In the genomic region with DNA sequence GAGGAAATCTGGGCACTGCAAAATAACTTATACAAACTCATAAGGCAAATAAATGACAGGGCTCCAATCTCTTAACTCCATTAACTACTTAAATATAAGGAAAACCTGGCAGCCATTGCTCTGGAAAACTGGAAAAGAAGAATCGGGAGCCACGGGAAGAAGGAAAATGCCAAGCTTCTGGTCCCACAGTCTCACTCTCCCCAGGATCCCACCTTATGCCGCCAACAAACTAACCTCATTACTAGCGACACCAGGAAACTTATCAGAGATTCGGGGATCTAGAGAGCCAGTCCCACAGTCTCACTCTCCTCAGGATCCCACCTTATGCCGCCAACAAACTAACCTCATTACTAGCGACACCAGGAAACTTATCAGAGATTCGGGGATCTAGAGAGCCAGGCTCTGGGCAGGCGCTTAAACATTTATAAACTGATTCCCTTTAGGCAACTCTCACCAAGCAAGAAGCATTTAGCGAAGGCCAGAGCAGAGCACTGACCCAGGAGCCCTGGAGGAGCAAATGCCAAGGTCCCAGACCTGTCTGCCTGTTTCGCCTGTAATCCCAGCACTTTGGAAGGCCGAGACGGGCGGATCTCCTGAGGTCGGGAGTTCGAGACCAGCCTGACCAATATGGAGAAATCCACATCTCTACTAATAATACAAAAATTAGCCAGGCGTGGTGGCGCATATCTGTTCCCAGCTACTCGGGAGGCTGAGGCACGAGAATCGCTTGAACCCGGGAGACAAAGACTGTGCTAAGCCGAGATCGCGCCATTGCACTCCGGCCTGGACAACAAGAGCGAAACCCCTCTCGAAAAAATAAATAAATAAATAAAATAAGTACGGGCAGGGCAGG, we compare ENCODE assay signal across 1 cellular context.
TF ChIP-seq lines count a peak whose summit lies in the region.

No MANE protein-coding gene starts in this region.

TF ChIP-seq in K562, 482 proteins besides CTCF, POLR2A, EP300 and RAD21 (continued from another document):
- no peak for TF ChIP-seq BRF1 (IDR thresholded peaks at IDR 0.05; ENCODE audit: borderline replicate concordance, extremely low read depth, insufficient read length)
- 0 out of 2 replicates have a peak, but pooled peaks have one; percentile 7 for TF ChIP-seq MTA3 (IDR thresholded peaks at IDR 0.05; ENCODE audit: borderline replicate concordance)
- peak in 1 of 2 experiments; percentile 68; a peak in 1 of 3 replicates for TF ChIP-seq CBX3 (IDR thresholded peaks at IDR 0.05; ENCODE audit: borderline replicate concordance in 1 of 2, low read length in 2 of 2)
- peak; percentile 46; the same call in 1 of the 2 replicates for TF ChIP-seq BCOR (IDR thresholded peaks at IDR 0.05)
- TF ChIP-seq, protein P1, sequence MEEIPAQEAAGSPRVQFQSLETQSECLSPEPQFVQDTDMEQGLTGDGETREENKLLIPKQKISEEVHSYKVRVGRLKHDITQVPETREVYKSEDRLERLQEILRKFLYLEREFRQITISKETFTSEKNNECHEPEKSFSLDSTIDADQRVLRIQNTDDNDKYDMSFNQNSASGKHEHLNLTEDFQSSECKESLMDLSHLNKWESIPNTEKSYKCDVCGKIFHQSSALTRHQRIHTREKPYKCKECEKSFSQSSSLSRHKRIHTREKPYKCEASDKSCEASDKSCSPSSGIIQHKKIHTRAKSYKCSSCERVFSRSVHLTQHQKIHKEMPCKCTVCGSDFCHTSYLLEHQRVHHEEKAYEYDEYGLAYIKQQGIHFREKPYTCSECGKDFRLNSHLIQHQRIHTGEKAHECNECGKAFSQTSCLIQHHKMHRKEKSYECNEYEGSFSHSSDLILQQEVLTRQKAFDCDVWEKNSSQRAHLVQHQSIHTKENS (CRISPR knock-in tag; IDR thresholded peaks at IDR 0.05), result no peak
- TF ChIP-seq, protein P2, sequence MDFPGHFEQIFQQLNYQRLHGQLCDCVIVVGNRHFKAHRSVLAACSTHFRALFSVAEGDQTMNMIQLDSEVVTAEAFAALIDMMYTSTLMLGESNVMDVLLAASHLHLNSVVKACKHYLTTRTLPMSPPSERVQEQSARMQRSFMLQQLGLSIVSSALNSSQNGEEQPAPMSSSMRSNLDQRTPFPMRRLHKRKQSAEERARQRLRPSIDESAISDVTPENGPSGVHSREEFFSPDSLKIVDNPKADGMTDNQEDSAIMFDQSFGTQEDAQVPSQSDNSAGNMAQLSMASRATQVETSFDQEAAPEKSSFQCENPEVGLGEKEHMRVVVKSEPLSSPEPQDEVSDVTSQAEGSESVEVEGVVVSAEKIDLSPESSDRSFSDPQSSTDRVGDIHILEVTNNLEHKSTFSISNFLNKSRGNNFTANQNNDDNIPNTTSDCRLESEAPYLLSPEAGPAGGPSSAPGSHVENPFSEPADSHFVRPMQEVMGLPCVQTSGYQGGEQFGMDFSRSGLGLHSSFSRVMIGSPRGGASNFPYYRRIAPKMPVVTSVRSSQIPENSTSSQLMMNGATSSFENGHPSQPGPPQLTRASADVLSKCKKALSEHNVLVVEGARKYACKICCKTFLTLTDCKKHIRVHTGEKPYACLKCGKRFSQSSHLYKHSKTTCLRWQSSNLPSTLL (IDR thresholded peaks at IDR 0.05), result peak; percentile 35; the same call in 1 of the 2 replicates
- 0 out of 2 replicates have a peak, but pooled peaks have one; percentile 42 for TF ChIP-seq ZNF232 (CRISPR knock-in tag; IDR thresholded peaks at IDR 0.05)
- TF ChIP-seq PYGO2 (tag; IDR thresholded peaks at IDR 0.05), result no peak
- TF ChIP-seq SMARCE1 (IDR thresholded peaks at IDR 0.05), result no peak
- TF ChIP-seq MCM7 (IDR thresholded peaks at IDR 0.05), result no peak
- TF ChIP-seq, protein P3, sequence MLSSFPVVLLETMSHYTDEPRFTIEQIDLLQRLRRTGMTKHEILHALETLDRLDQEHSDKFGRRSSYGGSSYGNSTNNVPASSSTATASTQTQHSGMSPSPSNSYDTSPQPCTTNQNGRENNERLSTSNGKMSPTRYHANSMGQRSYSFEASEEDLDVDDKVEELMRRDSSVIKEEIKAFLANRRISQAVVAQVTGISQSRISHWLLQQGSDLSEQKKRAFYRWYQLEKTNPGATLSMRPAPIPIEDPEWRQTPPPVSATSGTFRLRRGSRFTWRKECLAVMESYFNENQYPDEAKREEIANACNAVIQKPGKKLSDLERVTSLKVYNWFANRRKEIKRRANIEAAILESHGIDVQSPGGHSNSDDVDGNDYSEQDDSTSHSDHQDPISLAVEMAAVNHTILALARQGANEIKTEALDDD (IDR thresholded peaks at IDR 0.05), result peak; percentile 53
- no peak for TF ChIP-seq ETV5 (CRISPR knock-in tag; IDR thresholded peaks at IDR 0.05; ENCODE audit: low read depth)
- no peak for TF ChIP-seq FOS (IDR thresholded peaks at IDR 0.05; ENCODE audit: extremely low read depth, insufficient read length)
- no peak for TF ChIP-seq KAT2B (IDR thresholded peaks at IDR 0.05; ENCODE audit: low read depth, low read length)
- peak; percentile 15 for TF ChIP-seq CHD1 (IDR thresholded peaks at IDR 0.05; ENCODE audit: low read length)
- peak in 1 of 2 experiments; percentile 47; a peak in 1 of 4 replicates for TF ChIP-seq TRIM24 (IDR thresholded peaks at IDR 0.05)
